In the genomic region with DNA sequence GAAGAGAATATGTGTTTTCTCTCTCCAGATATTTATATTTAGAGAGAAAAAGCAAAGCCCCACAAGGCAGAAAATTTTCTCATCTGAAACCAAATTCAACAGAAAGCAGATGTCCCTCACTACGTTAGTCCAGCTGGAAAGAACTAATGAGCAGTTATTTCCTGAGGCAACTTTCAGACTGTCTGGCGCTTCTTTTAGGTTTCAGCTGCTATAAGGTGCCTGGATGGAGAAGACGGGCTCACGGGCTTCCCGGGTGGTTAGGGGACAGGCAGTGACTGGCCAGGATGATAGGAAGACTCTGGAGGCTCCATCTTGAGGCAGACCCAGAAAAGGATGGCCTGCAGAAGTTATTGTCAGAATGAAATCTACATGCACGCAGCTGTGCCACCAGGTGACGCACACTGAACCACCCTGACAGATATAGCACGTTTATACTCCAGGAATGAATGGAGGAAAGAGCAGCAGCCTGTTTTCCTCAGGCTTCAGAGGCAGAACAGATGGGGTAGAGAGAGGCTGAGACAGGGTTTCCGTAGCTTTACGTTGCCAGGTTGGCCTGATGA, we compare ENCODE assay signal across 1 cellular context.
TF ChIP-seq lines count a peak whose summit lies in the region.

No MANE protein-coding gene starts in this region.

TF ChIP-seq in HepG2, 621 proteins besides CTCF, POLR2A, EP300 and RAD21:
- TF ChIP-seq SAP130 (CRISPR knock-in tag; IDR thresholded peaks at IDR 0.05; ENCODE audit: low read depth) (0 out of 2 replicates have a peak, but pooled peaks have one; percentile 10), ZFP1 (CRISPR knock-in tag; IDR thresholded peaks at IDR 0.05) (no peak), ETV6 (CRISPR knock-in tag; conservative IDR thresholded peaks at IDR 0.05) (no peak), STAG1 (CRISPR knock-in tag; IDR thresholded peaks at IDR 0.05) (peak; percentile 49), SMC3 (IDR thresholded peaks at IDR 0.05; ENCODE audit: low read length) (peak; percentile 77), SRF (IDR thresholded peaks at IDR 0.05; ENCODE audit: low read depth, low read length) (0 out of 2 replicates have a peak, but pooled peaks have one; percentile 21)
